Comparison of ENCODE assay signal across 1 cellular context in the genomic region with DNA sequence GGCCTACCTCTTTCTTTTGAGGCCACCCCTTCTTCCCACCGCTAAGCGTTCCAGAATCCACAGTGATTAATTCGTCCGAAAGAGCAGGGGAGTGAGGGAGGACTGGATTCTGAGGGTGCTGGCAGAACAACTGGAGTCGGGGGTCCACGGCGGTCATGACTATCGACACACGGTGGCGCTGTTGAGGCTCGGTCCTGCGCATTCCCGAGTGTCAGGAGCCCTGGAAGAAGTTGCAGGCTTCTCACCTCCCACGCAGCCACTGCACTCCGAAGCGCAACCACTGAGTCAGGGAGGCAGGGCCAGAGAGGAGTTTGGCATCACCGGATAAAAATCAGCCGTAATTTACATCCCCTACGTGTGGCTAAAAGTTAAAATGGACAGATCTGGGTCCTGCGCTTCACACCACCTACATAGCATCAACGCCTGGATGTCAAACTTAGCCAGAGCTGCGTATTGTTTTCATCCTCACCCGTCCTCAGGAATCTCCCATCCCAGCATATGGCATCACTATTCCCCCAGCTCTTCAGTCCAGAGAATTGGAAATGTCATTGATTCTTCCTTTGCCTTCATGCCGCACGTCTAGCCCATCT.
TF ChIP-seq lines count a peak whose summit lies in the region.

No MANE protein-coding gene starts in this region.

TF ChIP-seq in HepG2, 621 proteins besides CTCF, POLR2A, EP300 and RAD21 (continues in another document):
- TF ChIP-seq NR2F6 (IDR thresholded peaks at IDR 0.05) (no peak), NR2F6 (CRISPR knock-in tag; IDR thresholded peaks at IDR 0.05) (peak; percentile 22; the same call in 1 of the 2 replicates), SYNCRIP (IDR thresholded peaks at IDR 0.05; ENCODE audit: insufficient read depth, low read depth, low read length) (no peak), ZKSCAN5 (CRISPR knock-in tag; IDR thresholded peaks at IDR 0.05) (peak; percentile 75), ZNF44 (CRISPR knock-in tag; IDR thresholded peaks at IDR 0.05) (no peak), ZNF124 (CRISPR knock-in tag; IDR thresholded peaks at IDR 0.05) (0 out of 2 replicates have a peak, but pooled peaks have one; percentile 28), MIER3 (CRISPR knock-in tag; IDR thresholded peaks at IDR 0.05; ENCODE audit: borderline replicate concordance) (peak; percentile 47; the same call in 1 of the 2 replicates), TP53 (CRISPR knock-in tag; conservative IDR thresholded peaks at IDR 0.05) (no peak), ZNF430 (CRISPR knock-in tag; IDR thresholded peaks at IDR 0.05) (0 out of 2 replicates have a peak, but pooled peaks have one; percentile 36), ZBTB1 (CRISPR knock-in tag; IDR thresholded peaks at IDR 0.05; ENCODE audit: borderline replicate concordance) (no peak), ERF (CRISPR knock-in tag; IDR thresholded peaks at IDR 0.05) (0 out of 2 replicates have a peak, but pooled peaks have one; percentile 15), ETV6 (CRISPR knock-in tag; conservative IDR thresholded peaks at IDR 0.05) (no peak), ZNF451 (CRISPR knock-in tag; IDR thresholded peaks at IDR 0.05) (0 out of 2 replicates have a peak, but pooled peaks have one; percentile 38), ZNF354B (CRISPR knock-in tag; IDR thresholded peaks at IDR 0.05) (no peak), LCORL (IDR thresholded peaks at IDR 0.05) (no peak), LCORL (CRISPR knock-in tag; IDR thresholded peaks at IDR 0.05) (0 out of 2 replicates have a peak, but pooled peaks have one; percentile 30), RORA (CRISPR knock-in tag; IDR thresholded peaks at IDR 0.05) (no peak), HNF4A (CRISPR knock-in tag; IDR thresholded peaks at IDR 0.05) (no peak), ZNF567 (CRISPR knock-in tag; IDR thresholded peaks at IDR 0.05; ENCODE audit: borderline replicate concordance) (0 out of 2 replicates have a peak, but pooled peaks have one; percentile 24), ZBTB7B (CRISPR knock-in tag; IDR thresholded peaks at IDR 0.05) (0 out of 2 replicates have a peak, but pooled peaks have one; percentile 50), TCF7 (IDR thresholded peaks at IDR 0.05; ENCODE audit: low read depth) (no peak), NR2F1 (CRISPR knock-in tag; IDR thresholded peaks at IDR 0.05) (no peak), ZNF263 (CRISPR knock-in tag; IDR thresholded peaks at IDR 0.05) (0 out of 2 replicates have a peak, but pooled peaks have one; percentile 32), SATB2 (CRISPR knock-in tag; IDR thresholded peaks at IDR 0.05) (no peak), CEBPG (CRISPR knock-in tag; IDR thresholded peaks at IDR 0.05) (no peak), HOXA3 (CRISPR knock-in tag; IDR thresholded peaks at IDR 0.05) (peak; percentile 39; the same call in 1 of the 2 replicates), SALL1 (CRISPR knock-in tag; IDR thresholded peaks at IDR 0.05) (peak; percentile 48), FOSL2 (CRISPR knock-in tag; IDR thresholded peaks at IDR 0.05) (peak; percentile 15; the same call in 1 of the 2 replicates)
- TF ChIP-seq, protein P1, sequence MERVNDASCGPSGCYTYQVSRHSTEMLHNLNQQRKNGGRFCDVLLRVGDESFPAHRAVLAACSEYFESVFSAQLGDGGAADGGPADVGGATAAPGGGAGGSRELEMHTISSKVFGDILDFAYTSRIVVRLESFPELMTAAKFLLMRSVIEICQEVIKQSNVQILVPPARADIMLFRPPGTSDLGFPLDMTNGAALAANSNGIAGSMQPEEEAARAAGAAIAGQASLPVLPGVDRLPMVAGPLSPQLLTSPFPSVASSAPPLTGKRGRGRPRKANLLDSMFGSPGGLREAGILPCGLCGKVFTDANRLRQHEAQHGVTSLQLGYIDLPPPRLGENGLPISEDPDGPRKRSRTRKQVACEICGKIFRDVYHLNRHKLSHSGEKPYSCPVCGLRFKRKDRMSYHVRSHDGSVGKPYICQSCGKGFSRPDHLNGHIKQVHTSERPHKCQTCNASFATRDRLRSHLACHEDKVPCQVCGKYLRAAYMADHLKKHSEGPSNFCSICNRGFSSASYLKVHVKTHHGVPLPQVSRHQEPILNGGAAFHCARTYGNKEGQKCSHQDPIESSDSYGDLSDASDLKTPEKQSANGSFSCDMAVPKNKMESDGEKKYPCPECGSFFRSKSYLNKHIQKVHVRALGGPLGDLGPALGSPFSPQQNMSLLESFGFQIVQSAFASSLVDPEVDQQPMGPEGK (CRISPR knock-in tag; IDR thresholded peaks at IDR 0.05), result 0 out of 2 replicates have a peak, but pooled peaks have one; percentile 25
- TF ChIP-seq, protein P2, sequence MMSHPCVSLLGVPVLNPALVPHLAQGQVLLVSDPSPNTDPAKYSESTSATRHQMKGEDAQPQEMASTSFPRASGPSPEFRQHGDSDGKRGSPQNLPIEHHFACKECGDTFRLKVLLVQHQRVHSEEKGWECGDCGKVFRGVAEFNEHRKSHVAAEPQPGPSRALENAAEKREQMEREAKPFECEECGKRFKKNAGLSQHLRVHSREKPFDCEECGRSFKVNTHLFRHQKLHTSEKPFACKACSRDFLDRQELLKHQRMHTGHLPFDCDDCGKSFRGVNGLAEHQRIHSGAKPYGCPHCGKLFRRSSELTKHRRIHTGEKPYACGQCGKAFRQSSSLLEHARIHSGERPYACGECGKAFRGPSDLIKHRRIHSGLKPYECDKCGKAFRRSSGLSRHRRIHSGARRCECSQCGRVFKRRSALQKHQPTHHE (CRISPR knock-in tag; IDR thresholded peaks at IDR 0.05; ENCODE audit: borderline replicate concordance), result no peak
- TF ChIP-seq, protein P3, sequence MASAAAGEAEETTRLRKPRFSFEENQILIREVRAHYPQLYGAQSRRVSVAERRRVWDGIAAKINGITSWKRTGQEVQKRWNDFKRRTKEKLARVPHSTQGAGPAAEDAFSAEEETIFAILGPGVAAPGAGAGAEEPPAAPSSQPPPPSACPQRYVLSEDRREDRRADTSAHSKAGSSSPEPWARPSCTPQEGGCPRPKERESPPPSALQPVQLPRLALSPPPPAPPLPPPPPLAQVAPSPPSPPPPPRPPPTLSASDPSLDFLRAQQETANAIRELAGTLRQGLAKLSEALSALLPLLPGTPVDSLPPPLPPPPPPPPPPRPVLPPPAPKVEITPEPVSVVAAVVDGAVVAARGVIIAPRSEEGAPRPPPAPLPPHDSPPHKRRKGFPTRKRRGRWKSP (CRISPR knock-in tag; IDR thresholded peaks at IDR 0.05), result 0 out of 2 replicates have a peak, but pooled peaks have one; percentile 34
- TF ChIP-seq, protein P4, sequence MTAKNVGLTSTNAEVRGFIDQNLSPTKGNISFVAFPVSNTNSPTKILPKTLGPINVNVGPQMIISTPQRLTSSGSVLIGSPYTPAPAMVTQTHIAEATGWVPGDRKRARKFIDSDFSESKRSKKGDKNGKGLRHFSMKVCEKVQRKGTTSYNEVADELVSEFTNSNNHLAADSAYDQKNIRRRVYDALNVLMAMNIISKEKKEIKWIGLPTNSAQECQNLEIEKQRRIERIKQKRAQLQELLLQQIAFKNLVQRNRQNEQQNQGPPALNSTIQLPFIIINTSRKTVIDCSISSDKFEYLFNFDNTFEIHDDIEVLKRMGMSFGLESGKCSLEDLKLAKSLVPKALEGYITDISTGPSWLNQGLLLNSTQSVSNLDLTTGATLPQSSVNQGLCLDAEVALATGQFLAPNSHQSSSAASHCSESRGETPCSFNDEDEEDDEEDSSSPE (CRISPR knock-in tag; IDR thresholded peaks at IDR 0.05), result 0 out of 2 replicates have a peak, but pooled peaks have one; percentile 32
- TF ChIP-seq, protein P5, sequence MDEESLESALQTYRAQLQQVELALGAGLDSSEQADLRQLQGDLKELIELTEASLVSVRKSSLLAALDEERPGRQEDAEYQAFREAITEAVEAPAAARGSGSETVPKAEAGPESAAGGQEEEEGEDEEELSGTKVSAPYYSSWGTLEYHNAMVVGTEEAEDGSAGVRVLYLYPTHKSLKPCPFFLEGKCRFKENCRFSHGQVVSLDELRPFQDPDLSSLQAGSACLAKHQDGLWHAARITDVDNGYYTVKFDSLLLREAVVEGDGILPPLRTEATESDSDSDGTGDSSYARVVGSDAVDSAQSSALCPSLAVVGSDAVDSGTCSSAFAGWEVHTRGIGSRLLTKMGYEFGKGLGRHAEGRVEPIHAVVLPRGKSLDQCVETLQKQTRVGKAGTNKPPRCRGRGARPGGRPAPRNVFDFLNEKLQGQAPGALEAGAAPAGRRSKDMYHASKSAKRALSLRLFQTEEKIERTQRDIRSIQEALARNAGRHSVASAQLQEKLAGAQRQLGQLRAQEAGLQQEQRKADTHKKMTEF (CRISPR knock-in tag; IDR thresholded peaks at IDR 0.05), result 0 out of 2 replicates have a peak, but pooled peaks have one; percentile 24
- TF ChIP-seq, protein P6, sequence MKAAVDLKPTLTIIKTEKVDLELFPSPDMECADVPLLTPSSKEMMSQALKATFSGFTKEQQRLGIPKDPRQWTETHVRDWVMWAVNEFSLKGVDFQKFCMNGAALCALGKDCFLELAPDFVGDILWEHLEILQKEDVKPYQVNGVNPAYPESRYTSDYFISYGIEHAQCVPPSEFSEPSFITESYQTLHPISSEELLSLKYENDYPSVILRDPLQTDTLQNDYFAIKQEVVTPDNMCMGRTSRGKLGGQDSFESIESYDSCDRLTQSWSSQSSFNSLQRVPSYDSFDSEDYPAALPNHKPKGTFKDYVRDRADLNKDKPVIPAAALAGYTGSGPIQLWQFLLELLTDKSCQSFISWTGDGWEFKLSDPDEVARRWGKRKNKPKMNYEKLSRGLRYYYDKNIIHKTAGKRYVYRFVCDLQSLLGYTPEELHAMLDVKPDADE (CRISPR knock-in tag; IDR thresholded peaks at IDR 0.05), result no peak
- TF ChIP-seq, protein P7, sequence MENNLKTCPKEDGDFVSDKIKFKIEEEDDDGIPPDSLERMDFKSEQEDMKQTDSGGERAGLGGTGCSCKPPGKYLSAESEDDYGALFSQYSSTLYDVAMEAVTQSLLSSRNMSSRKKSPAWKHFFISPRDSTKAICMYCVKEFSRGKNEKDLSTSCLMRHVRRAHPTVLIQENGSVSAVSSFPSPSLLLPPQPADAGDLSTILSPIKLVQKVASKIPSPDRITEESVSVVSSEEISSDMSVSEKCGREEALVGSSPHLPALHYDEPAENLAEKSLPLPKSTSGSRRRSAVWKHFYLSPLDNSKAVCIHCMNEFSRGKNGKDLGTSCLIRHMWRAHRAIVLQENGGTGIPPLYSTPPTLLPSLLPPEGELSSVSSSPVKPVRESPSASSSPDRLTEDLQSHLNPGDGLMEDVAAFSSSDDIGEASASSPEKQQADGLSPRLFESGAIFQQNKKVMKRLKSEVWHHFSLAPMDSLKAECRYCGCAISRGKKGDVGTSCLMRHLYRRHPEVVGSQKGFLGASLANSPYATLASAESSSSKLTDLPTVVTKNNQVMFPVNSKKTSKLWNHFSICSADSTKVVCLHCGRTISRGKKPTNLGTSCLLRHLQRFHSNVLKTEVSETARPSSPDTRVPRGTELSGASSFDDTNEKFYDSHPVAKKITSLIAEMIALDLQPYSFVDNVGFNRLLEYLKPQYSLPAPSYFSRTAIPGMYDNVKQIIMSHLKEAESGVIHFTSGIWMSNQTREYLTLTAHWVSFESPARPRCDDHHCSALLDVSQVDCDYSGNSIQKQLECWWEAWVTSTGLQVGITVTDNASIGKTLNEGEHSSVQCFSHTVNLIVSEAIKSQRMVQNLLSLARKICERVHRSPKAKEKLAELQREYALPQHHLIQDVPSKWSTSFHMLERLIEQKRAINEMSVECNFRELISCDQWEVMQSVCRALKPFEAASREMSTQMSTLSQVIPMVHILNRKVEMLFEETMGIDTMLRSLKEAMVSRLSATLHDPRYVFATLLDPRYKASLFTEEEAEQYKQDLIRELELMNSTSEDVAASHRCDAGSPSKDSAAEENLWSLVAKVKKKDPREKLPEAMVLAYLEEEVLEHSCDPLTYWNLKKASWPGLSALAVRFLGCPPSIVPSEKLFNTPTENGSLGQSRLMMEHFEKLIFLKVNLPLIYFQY (CRISPR knock-in tag; IDR thresholded peaks at IDR 0.05; ENCODE audit: borderline replicate concordance), result 0 out of 2 replicates have a peak, but pooled peaks have one; percentile 31
- TF ChIP-seq, protein P8, sequence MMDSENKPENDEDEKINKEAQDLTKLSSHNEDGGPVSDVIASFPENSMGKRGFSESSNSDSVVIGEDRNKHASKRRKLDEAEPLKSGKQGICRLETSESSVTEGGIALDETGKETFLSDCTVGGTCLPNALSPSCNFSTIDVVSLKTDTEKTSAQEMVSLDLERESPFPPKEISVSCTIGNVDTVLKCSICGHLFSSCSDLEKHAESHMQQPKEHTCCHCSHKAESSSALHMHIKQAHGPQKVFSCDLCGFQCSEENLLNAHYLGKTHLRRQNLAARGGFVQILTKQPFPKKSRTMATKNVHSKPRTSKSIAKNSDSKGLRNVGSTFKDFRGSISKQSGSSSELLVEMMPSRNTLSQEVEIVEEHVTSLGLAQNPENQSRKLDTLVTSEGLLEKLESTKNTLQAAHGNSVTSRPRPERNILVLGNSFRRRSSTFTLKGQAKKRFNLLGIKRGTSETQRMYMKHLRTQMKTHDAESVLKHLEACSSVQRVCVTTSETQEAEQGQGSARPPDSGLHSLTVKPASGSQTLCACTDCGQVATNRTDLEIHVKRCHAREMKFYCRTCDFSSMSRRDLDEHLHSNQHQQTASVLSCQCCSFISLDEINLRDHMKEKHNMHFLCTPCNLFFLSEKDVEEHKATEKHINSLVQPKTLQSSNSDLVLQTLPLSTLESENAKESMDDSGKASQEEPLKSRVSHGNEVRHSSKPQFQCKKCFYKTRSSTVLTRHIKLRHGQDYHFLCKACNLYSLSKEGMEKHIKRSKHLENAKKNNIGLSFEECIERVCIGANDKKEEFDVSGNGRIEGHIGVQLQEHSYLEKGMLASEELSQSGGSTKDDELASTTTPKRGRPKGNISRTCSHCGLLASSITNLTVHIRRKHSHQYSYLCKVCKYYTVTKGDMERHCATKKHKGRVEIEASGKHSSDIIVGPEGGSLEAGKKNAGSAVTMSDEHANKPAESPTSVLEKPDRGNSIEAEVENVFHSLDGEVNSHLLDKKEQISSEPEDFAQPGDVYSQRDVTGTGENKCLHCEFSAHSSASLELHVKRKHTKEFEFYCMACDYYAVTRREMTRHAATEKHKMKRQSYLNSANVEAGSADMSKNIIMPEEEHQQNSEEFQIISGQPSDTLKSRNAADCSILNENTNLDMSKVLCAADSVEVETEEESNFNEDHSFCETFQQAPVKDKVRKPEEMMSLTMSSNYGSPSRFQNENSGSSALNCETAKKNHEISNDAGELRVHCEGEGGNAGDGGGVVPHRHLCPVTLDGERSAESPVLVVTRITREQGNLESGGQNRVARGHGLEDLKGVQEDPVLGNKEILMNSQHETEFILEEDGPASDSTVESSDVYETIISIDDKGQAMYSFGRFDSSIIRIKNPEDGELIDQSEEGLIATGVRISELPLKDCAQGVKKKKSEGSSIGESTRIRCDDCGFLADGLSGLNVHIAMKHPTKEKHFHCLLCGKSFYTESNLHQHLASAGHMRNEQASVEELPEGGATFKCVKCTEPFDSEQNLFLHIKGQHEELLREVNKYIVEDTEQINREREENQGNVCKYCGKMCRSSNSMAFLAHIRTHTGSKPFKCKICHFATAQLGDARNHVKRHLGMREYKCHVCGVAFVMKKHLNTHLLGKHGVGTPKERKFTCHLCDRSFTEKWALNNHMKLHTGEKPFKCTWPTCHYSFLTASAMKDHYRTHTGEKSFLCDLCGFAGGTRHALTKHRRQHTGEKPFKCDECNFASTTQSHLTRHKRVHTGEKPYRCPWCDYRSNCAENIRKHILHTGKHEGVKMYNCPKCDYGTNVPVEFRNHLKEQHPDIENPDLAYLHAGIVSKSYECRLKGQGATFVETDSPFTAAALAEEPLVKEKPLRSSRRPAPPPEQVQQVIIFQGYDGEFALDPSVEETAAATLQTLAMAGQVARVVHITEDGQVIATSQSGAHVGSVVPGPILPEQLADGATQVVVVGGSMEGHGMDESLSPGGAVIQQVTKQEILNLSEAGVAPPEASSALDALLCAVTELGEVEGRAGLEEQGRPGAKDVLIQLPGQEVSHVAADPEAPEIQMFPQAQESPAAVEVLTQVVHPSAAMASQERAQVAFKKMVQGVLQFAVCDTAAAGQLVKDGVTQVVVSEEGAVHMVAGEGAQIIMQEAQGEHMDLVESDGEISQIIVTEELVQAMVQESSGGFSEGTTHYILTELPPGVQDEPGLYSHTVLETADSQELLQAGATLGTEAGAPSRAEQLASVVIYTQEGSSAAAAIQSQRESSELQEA (CRISPR knock-in tag; IDR thresholded peaks at IDR 0.05; ENCODE audit: not compliant biosample characterization), result peak; percentile 36
